Comparison of ENCODE assay signal across 32 cellular contexts in the genomic region with DNA sequence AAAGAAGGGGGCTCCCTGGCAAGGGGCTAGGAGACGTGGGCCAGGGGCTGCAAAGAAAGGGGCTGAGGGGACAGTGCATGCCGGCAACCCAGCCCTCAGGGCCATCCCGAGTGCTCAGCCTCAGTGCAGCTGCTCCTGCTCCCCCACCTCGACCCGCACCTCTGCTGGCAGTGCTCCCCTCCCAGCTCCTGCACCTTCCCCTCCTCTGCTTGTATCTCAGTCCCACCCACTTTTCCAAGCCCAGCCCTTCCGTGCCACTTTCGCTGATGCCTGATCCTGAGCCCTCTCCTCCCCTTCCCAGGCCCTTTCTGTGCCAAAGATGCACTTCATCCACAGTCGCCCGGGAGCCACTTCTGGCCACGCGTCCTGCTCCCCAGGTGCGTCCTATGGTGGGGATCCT.
"Had no signal": no experiment of that assay in that cellular context is flagged by ENCODE, and none has a peak within 500 bp of the region (broad histone marks: within the 10 kb centered on the region; RNA-seq: fewer than 3 reads in every experiment).

No MANE protein-coding gene starts in this region.

- H3K4me3 ChIP-seq: adrenal gland, body of pancreas, breast epithelium, PC-9 had no signal

- FAIRE-seq: astrocyte, RCC 7860 had no signal

- H3K36me3 ChIP-seq: adrenal gland, breast epithelium had no signal

- H3K9ac ChIP-seq: KMS-11 had no signal

- H3K4me1 ChIP-seq: adrenal gland, body of pancreas, breast epithelium had no signal

- H3K27me3 ChIP-seq: adrenal gland, body of pancreas had no signal

- H3K27ac ChIP-seq: adrenal gland, body of pancreas, breast epithelium, KMS-11, PC-9, RWPE1 had no signal

- H3K9me3 ChIP-seq: adrenal gland, body of pancreas, breast epithelium had no signal

- DNase-seq: activated CD4-positive, alpha-beta T cell treated with anti-CD3 and anti-CD28 coated beads, Interleukin-2, amount 10 ng/mL, durations not matched to agents 24 days and 14 days; activated CD4-positive, alpha-beta T cell treated with anti-CD3 and anti-CD28 coated beads, Interleukin-2, amount 50 U/mL, for 4 hours; activated CD8-positive, alpha-beta T cell treated with anti-CD3 and anti-CD28 coated beads for 36 hours; activated gamma-delta T cell treated with Interleukin-2 at 50 U/mL for 16 hours; activated naive CD4-positive, alpha-beta T cell treated with anti-CD3 and anti-CD28 coated beads for 36 hours; activated T-cell treated with anti-CD3 and anti-CD28 coated beads, Interleukin-2, amount 50 U/mL, for 1 hour; activated T-cell treated with anti-CD3 and anti-CD28 coated beads, Interleukin-2, amount 50 U/mL, for 72 hours; adrenal gland; body of pancreas; MM.1S; MV-4-11; NCI-H146; NCI-H187; NCI-H2107; NCI-H2171; NCI-H510A treated with DMSO at 0.1 percent for 48 hours; NCI-H526 treated with DMSO at 0.1 percent for 48 hours; NCI-H774; PC-9; SIG-M5; SW 1271; T-helper 1 cell; T-helper 2 cell; T-helper 9 cell had no signal

- ATAC-seq: activated CD8-positive, alpha-beta T cell treated with anti-CD3 and anti-CD28 coated beads for 36 hours; activated naive CD4-positive, alpha-beta T cell treated with anti-CD3 and anti-CD28 coated beads, Interleukin-2, amount 50 U/mL, for 72 hours; activated T-cell treated with anti-CD3 and anti-CD28 coated beads, Interleukin-2, amount 50 U/mL, for 72 hours; activated T-helper 17 cell treated with anti-CD3 and anti-CD28 coated beads, Interleukin-2, amount 50 U/mL, for 72 hours; body of pancreas; Right ventricle myocardium inferior had no signal
